In genomic region chr19:37997911-37998344, GRCh38 we compare ENCODE assay signal across 9 cellular contexts.
A peak's percentile ranks its signal among the peaks of the same experiment; 100 is the strongest.
DNase-seq lines count a peak whose midpoint lies in the region; ATAC-seq and TF ChIP-seq lines count a peak whose summit lies in the region.
"Had no signal": no experiment of that assay in that cellular context is flagged by ENCODE, and none has a peak within 500 bp of the region (broad histone marks: within the 10 kb centered on the region; RNA-seq: fewer than 3 reads in every experiment).

No MANE protein-coding gene starts in this region.

- no peaks in the 10 kb centered on the region for H3K36me3 ChIP-seq in heart left ventricle
- no peaks in the 10 kb centered on the region for H3K36me3 ChIP-seq in thoracic aorta

- H3K4me1 ChIP-seq in heart left ventricle = peaks cover 0 to 30% (median 15%) of the 10 kb centered on the region in 12 donors
- H3K4me1 ChIP-seq in thoracic aorta (ENCODE audit: control insufficient read depth in 1 of 2, low read depth in 2 of 2) = peaks cover 8 to 13% of the 10 kb centered on the region in 2 donors

- no peak for TF ChIP-seq POLR2A in heart left ventricle (IDR thresholded peaks at IDR 0.05)

- peak overlapping the region in 6 of 12 donors; percentile 6 to 74 (median 67) for H3K27ac ChIP-seq in heart left ventricle
- H3K27ac ChIP-seq in thoracic aorta = peak overlapping the region in 1 of 2 donors; percentile 46

- intact Hi-C loops in heart left ventricle (cut with DNase I) = no loop called here
- intact Hi-C loops in Right ventricle myocardium inferior (cut with DNase I) = no loop called here

- H3K4me3 ChIP-seq in heart left ventricle (no peak overlapping the region), thoracic aorta (no peak overlapping the region)
- H3K4me3 ChIP-seq: skin epidermis had no signal

- 73 to 83% (median 81%) methylated on average over 3 of the region's 3 CpGs for WGBS in heart left ventricle, 4 donors

- TF ChIP-seq CTCF in heart left ventricle (IDR thresholded peaks at IDR 0.05) (no peak), thoracic aorta (IDR thresholded peaks at IDR 0.05) (no peak)

- ATAC-seq in heart left ventricle (peak; percentile 21 to 67 (median 34)), Right ventricle myocardium inferior (no peak), thoracic aorta (ENCODE audit: insufficient number of reproducible peaks, low FRiP score, low read depth) (peak; percentile 28), HG03095 (IDR thresholded peaks at IDR 0.05; ENCODE audit: unreplicated experiment) (no peak)

- H3K27me3 ChIP-seq in heart left ventricle (no peaks in the 10 kb centered on the region), thoracic aorta (replicated peaks; ENCODE audit: insufficient read depth) (no peaks in the 10 kb centered on the region)

- DNase-seq in heart left ventricle (peak in 1 of 5 donors; percentile 31), Right ventricle myocardium inferior (ENCODE audit: missing footprints) (no peak), SW 1271 (lab: John Stamatoyannopoulos, UW) (peak; percentile 43 to 77), foreskin melanocyte (peak; percentile 60), thoracic aorta (ENCODE audit: low spot score) (no peak), retina (no peak), NCI-H510A treated with DMSO at 0.1 percent for 48 hours (lab: John Stamatoyannopoulos, UW) (no peak)

- H3K9me3 ChIP-seq in heart left ventricle (no peaks in the 10 kb centered on the region), thoracic aorta (no peaks in the 10 kb centered on the region)

Comparison
In these comparisons a context has a peak if more than half of its experiments do, and no peak if none do; other contexts are left out.
1. ATAC-seq: peak in heart left ventricle (4 of 4) and thoracic aorta (single experiment); none in Right ventricle myocardium inferior (single experiment) and HG03095 (single experiment).
2. DNase-seq: peak in SW 1271 (2 of 2) and foreskin melanocyte (single experiment); none in Right ventricle myocardium inferior (single experiment), thoracic aorta (single experiment), retina (single experiment) and NCI-H510A treated with DMSO at 0.1 percent for 48 hours (single experiment).